In genomic region chr17:57811633-57812280, GRCh38 we compare ENCODE assay signal across 14 cellular contexts. TPM values are rescaled to one million over a fixed set of nuclear protein-coding genes. Genes with fewer than 3 reads are reported as not detected.
DNase-seq lines count a peak whose midpoint lies in the region; ATAC-seq, FAIRE-seq and TF ChIP-seq lines count a peak whose summit lies in the region.
"Had no signal": no experiment of that assay in that cellular context is flagged by ENCODE, and none has a peak within 500 bp of the region (broad histone marks: within the 10 kb centered on the region; RNA-seq: fewer than 3 reads in every experiment).

No MANE protein-coding gene starts in this region.

- no peak for TF ChIP-seq EP300 in A549 (IDR thresholded peaks at IDR 0.05)

- H3K56ac ChIP-seq in H9 (ENCODE audit: insufficient read length, low read depth, low read length): no peak overlapping the region

- no peaks in the 10 kb centered on the region for H3K27me3 ChIP-seq in H9 (ENCODE audit: insufficient read depth, low read length)
- H3K27me3 ChIP-seq in keratinocyte (ENCODE audit: control insufficient read depth, extremely low read depth, insufficient read depth, low read length): no peaks in the 10 kb centered on the region

- H3K4me1 ChIP-seq in A549: no peaks in the 10 kb centered on the region
- H3K4me1 ChIP-seq in H9 (ENCODE audit: insufficient read depth, low read length): no peaks in the 10 kb centered on the region
- peaks cover 19% of the 10 kb centered on the region for H3K4me1 ChIP-seq in keratinocyte (ENCODE audit: control insufficient read depth, extremely low read depth, insufficient read depth, low read length)

- H3K79me2 ChIP-seq in H9 (ENCODE audit: insufficient read depth, low read length) (no peaks in the 10 kb centered on the region), keratinocyte (ENCODE audit: control insufficient read depth, insufficient read depth, low read length) (no peaks in the 10 kb centered on the region)

- H3K23me2 ChIP-seq in H9 (ENCODE audit: insufficient read length, low read depth, low read length, poor library complexity, severe bottlenecking): no peaks in the 10 kb centered on the region

- CTCF ChIA-PET in A549 (lab: Yijun Ruan, JAX): interaction anchor here (0.9 to 5.9 kb wide), 8 partner anchors 18 to 569 kb away, joined by 3 to 25 read pairs (median 4); no protein-coding TSS in a partner anchor

- H3K79me1 ChIP-seq in H9 (ENCODE audit: insufficient read depth, low read depth, low read length, poor library complexity, severe bottlenecking): no peaks in the 10 kb centered on the region

- H3K27ac ChIP-seq in A549 (no peak overlapping the region), H9 (ENCODE audit: insufficient read length, low read depth, low read length) (no peak overlapping the region), keratinocyte (ENCODE audit: control insufficient read depth, insufficient read depth, low read length) (no peak overlapping the region)
- H3K27ac ChIP-seq: brain microvascular endothelial cell, C4-2B, KMS-11 had no signal

- no peak overlapping the region for H4K8ac ChIP-seq in H9 (replicated peaks; ENCODE audit: insufficient read length, low read depth, low read length)

- ATAC-seq in A549 (peak; percentile 61 to 65; a peak in 4 of 6 replicates), HG03520 (IDR thresholded peaks at IDR 0.05; ENCODE audit: unreplicated experiment) (no peak), HG02763 (IDR thresholded peaks at IDR 0.05; ENCODE audit: unreplicated experiment) (no peak)
- ATAC-seq in activated CD4-positive, CD25-positive, alpha-beta regulatory T cell treated with anti-CD3 and anti-CD28 coated beads, Interleukin-2, amount 50 U/mL, for 24 hours: no peak

- no peak overlapping the region for H2BK5ac ChIP-seq in H9 (ENCODE audit: insufficient read length, low read length)

- no peak overlapping the region for H2BK12ac ChIP-seq in H9 (ENCODE audit: insufficient read length, low read depth, low read length)

- TF ChIP-seq CTCF in A549 (IDR thresholded peaks at IDR 0.05) (no peak), H9 (conservative IDR thresholded peaks at IDR 0.05) (no peak), keratinocyte (optimal IDR thresholded peaks at IDR 0.05 in 1 of 3, IDR thresholded peaks at IDR 0.05 in 1 of 3, conservative IDR thresholded peaks at IDR 0.05 in 1 of 3; ENCODE audit: extremely low read depth in 1 of 3, insufficient read depth in 2 of 3, low read length in 3 of 3) (no peak)

- H3K9ac ChIP-seq in H9 (ENCODE audit: extremely low read depth, insufficient read length, low read length): no peak overlapping the region
- no peak overlapping the region for H3K9ac ChIP-seq in keratinocyte (ENCODE audit: control insufficient read depth, extremely low read depth, insufficient read depth, low read length)
- H3K9ac ChIP-seq: KMS-11 had no signal

- H2BK120ac ChIP-seq in H9 (ENCODE audit: low read depth, low read length, poor library complexity, severe bottlenecking): no peak overlapping the region

- H3K4me1 Mint-ChIP-seq in H9: peaks cover 5 to 18% of the 10 kb centered on the region in 2 experiments; a peak in 3 of 4 replicates
- H3K4me1 Mint-ChIP-seq: immature natural killer cell had no signal

- no peak for TF ChIP-seq RAD21 in A549 (conservative IDR thresholded peaks at IDR 0.05 in 1 of 2, IDR thresholded peaks at IDR 0.05 in 1 of 2)

- H3K18ac ChIP-seq in H9 (ENCODE audit: insufficient read length, low read depth, low read length): no peak overlapping the region

- H3K4me3 Mint-ChIP-seq in H9: no peak overlapping the region
- H3K4me3 Mint-ChIP-seq: immature natural killer cell had no signal

- no peak overlapping the region for H2BK20ac ChIP-seq in H9 (ENCODE audit: low read depth, low read length, poor library complexity, severe bottlenecking)

- H3K4me2 ChIP-seq in A549 (no peak overlapping the region), H9 (ENCODE audit: insufficient read depth, insufficient read length, low read length) (no peak overlapping the region), keratinocyte (ENCODE audit: control insufficient read depth, extremely low read depth, insufficient read depth, low read depth, low read length) (peak overlapping the region; percentile 45)
- H3K4me2 ChIP-seq: KMS-11 had no signal

- H3K36me3 ChIP-seq in keratinocyte (ENCODE audit: control insufficient read depth in 2 of 2, extremely low read depth in 1 of 2, insufficient read depth in 2 of 2, low read length in 2 of 2): no peaks in the 10 kb centered on the region
- H3K36me3 ChIP-seq: brain microvascular endothelial cell had no signal

- no peak overlapping the region; the same call in 1 of the 2 replicates for H3K14ac ChIP-seq in H9 (ENCODE audit: insufficient read depth, low read length)

- WGBS in A549 (ENCODE audit: missing lambda C conversion rate): 73% methylated on average over 8 of the region's 8 CpGs
- WGBS in H9 (ENCODE audit: extremely low coverage, insufficient read length, low lambda C conversion rate): no CpG with 5 or more reads among the region's 8 CpGs

- DNase-seq in A549 (ENCODE audit: low read depth in 1 of 2, low spot score in 1 of 2) (no peak), H9 (peak; percentile 52), UCSD-AML1 (lab: John Stamatoyannopoulos, UW; ENCODE audit: unreplicated experiment) (peak; percentile 46), keratinocyte (ENCODE audit: low read depth, low spot score) (no peak), HUDEP-2 (lab: John Stamatoyannopoulos, UW; ENCODE audit: unreplicated experiment in 76 of 76) (no peak)
- DNase-seq: activated T-cell treated with anti-CD3 and anti-CD28 coated beads for 4 hours, immature natural killer cell had no signal

- no peak overlapping the region for H3K23ac ChIP-seq in H9 (ENCODE audit: insufficient read length, low read depth, low read length)

- no peaks in the 10 kb centered on the region for H3K9me1 ChIP-seq in keratinocyte (ENCODE audit: control insufficient read depth, extremely low read depth, insufficient read depth, low read length)

- no peak overlapping the region; a peak in 1 of 7 replicates for H3K27ac Mint-ChIP-seq in H9
- H3K27ac Mint-ChIP-seq: immature natural killer cell; stimulated activated naive CD8-positive, alpha-beta T cell treated with anti-CD3 and anti-CD28 coated beads, Interleukin-15, Interleukin-2, amounts not matched to agents 100 ng/mL and 50 ng/mL, for 24 hours had no signal

- H4K20me1 ChIP-seq in H9 (ENCODE audit: control insufficient read depth, insufficient read depth, insufficient read length): no peaks in the 10 kb centered on the region
- no peaks in the 10 kb centered on the region for H4K20me1 ChIP-seq in keratinocyte (ENCODE audit: control insufficient read depth, extremely low read depth, insufficient read depth, low read length)

- POLR2A ChIA-PET in A549 (lab: Yijun Ruan, JAX): no interaction called here

- H2AFZ ChIP-seq in H9 (ENCODE audit: low read length) (no peak overlapping the region), keratinocyte (ENCODE audit: control insufficient read depth, low read length) (no peak overlapping the region)

- H3K36me3 Mint-ChIP-seq in H9 (ENCODE audit: insufficient read depth in 1 of 3, low read depth in 3 of 3): no peaks in the 10 kb centered on the region

- H3T11ph ChIP-seq in H9 (ENCODE audit: low read length): no peak overlapping the region

- dilution Hi-C loops in keratinocyte (cut with MboI; ENCODE audit: extremely low pct_ligation_motif_present, low sequenced_read_pairs): no loop called here

- no peak overlapping the region for H3K4ac ChIP-seq in H9 (ENCODE audit: low read depth, low read length)

- no peak overlapping the region for H2AK5ac ChIP-seq in H9 (ENCODE audit: insufficient read length, low read length)

- H4K91ac ChIP-seq in H9 (ENCODE audit: insufficient read length, low read depth, low read length): no peak overlapping the region

- no peak for TF ChIP-seq POLR2A in A549 (IDR thresholded peaks at IDR 0.05; ENCODE audit: low read length)

- H3K9me3 Mint-ChIP-seq in H9: no peaks in the 10 kb centered on the region
- H3K9me3 Mint-ChIP-seq: stimulated activated naive CD8-positive, alpha-beta T cell treated with anti-CD3 and anti-CD28 coated beads, Interleukin-15, Interleukin-2, amounts not matched to agents 100 ng/mL and 50 ng/mL, for 24 hours had no signal

- H4K5ac ChIP-seq in H9 (ENCODE audit: insufficient read length, low read depth, low read length): no peak overlapping the region

- H3K4me3 ChIP-seq in A549: no peak overlapping the region
- no peak overlapping the region for H3K4me3 ChIP-seq in keratinocyte (ENCODE audit: control insufficient read depth in 2 of 3, extremely low read depth in 1 of 3, insufficient read depth in 2 of 3, low read depth in 1 of 3, low read length in 3 of 3)

- peaks cover 28% of the 10 kb centered on the region for H3K27me3 Mint-ChIP-seq in H9 (ENCODE audit: low read depth)

- no peak for FAIRE-seq in A549 (lab: Jason Lieb, UNC)
- FAIRE-seq in keratinocyte (lab: Jason Lieb, UNC): no peak

- 0 out of 3 replicates have a peak, but pooled peaks cover 4% of the 10 kb centered on the region for H3K9me3 ChIP-seq in A549
- H3K9me3 ChIP-seq in H9 (ENCODE audit: control insufficient read depth, low read depth, low read length): no peaks in the 10 kb centered on the region
- H3K9me3 ChIP-seq in keratinocyte (ENCODE audit: control insufficient read depth, low read depth, low read length): no peaks in the 10 kb centered on the region

- no peak overlapping the region for H2BK15ac ChIP-seq in H9 (ENCODE audit: low read depth, low read length)

TF ChIP-seq in A549, 52 proteins besides CTCF, POLR2A, EP300 and RAD21:
- no peak for TF ChIP-seq FOXS1 (CRISPR knock-in tag; IDR thresholded peaks at IDR 0.05)
- no peak for TF ChIP-seq NR3C1 (IDR thresholded peaks at IDR 0.05)

RNA-seq across cellular contexts. Expression of gene MRPS23, which starts 38.1 kb away (rescaled TPM):
- polyA plus RNA-seq in A549 (2011; rRNA removed) (73.2 and 110 TPM in 2 replicates), A549 (2017; fragmentation: RNase III; extraction: RNeasy Plus Mini Kit Qiagen cat#74134 plus additional on column Dnase treatment) (140 to 164 TPM (median 153 TPM) in 3 replicates), keratinocyte (52.8 to 60.2 TPM (median 57.3 TPM) in 3 replicates)
- polyA plus RNA-seq in A549 (2012; cell fraction: cytosol; rRNA removed): 96.6 and 104 TPM in 2 replicates
- 45.7 and 49.9 TPM in 2 replicates for polyA plus RNA-seq in A549 (2012; cell fraction: nucleus; rRNA removed)
- polyA minus RNA-seq in A549 (2011; rRNA and poly(A)+ RNA removed): 36.4 and 52.6 TPM in 2 replicates
- 62.0 and 65.9 TPM in 2 replicates for total RNA-seq in H9 (2021)
- 45.1 TPM for polyA plus RNA-seq in keratinocyte (2011; ENCODE audit: low read depth)
- 28.0 and 33.1 TPM in 2 replicates for polyA plus RNA-seq in keratinocyte (2011; cell fraction: cytosol; rRNA removed)
- 17.3 and 32.0 TPM in 2 replicates for polyA plus RNA-seq in keratinocyte (2011; cell fraction: nucleus; rRNA removed)
- 52.4 and 69.6 TPM in 2 replicates for polyA plus RNA-seq in keratinocyte (2012; ENCODE audit: low replicate concordance)
- 16.7 to 24.3 TPM (median 24.0 TPM) in 3 replicates for polyA minus RNA-seq in keratinocyte
- polyA minus RNA-seq in keratinocyte (2011; cell fraction: cytosol; rRNA and poly(A)+ RNA removed): 39.9 TPM
- polyA minus RNA-seq in keratinocyte (2011; cell fraction: nucleus; rRNA and poly(A)+ RNA removed): 4.7 and 8.2 TPM in 2 replicates

Comparison
In these comparisons a context has a peak if more than half of its experiments do, and no peak if none do; other contexts are left out.
1. ATAC-seq: peak in A549 (2 of 2); none in activated CD4-positive, CD25-positive, alpha-beta regulatory T cell treated with anti-CD3 and anti-CD28 coated beads, Interleukin-2, amount 50 U/mL, for 24 hours (0 of 2), HG03520 (single experiment) and HG02763 (single experiment).
2. DNase-seq: peak in H9 (single experiment) and UCSD-AML1 (single experiment); none in A549 (0 of 2), keratinocyte (single experiment) and HUDEP-2 (0 of 76).